In genomic region chr17:76473541-76473985, GRCh38 we compare ENCODE assay signal across 1 cellular context.
TF ChIP-seq lines count a peak whose summit lies in the region.

No MANE protein-coding gene starts in this region.

TF ChIP-seq in liver, 16 proteins besides CTCF, POLR2A, EP300 and RAD21 (continued from another document):
- TF ChIP-seq ATF3 (IDR thresholded peaks at IDR 0.05) = no peak
- TF ChIP-seq NR2F2 (IDR thresholded peaks at IDR 0.05) = no peak
- TF ChIP-seq YY1 (IDR thresholded peaks at IDR 0.05) = no peak
